In genomic region chr12:7645395-7646177, GRCh38 we compare ENCODE assay signal across 9 cellular contexts. TPM values are rescaled to one million over a fixed set of nuclear protein-coding genes. Genes with fewer than 3 reads are reported as not detected.
DNase-seq lines count a peak whose midpoint lies in the region; ATAC-seq, FAIRE-seq and TF ChIP-seq lines count a peak whose summit lies in the region.
"Had no signal": no experiment of that assay in that cellular context is flagged by ENCODE, and none has a peak within 500 bp of the region (broad histone marks: within the 10 kb centered on the region; RNA-seq: fewer than 3 reads in every experiment).

No MANE protein-coding gene starts in this region.

- H3F3A ChIP-seq in MM.1S (ENCODE audit: insufficient read depth, low read length) = no peaks in the 10 kb centered on the region

- no peak overlapping the region for H3K27ac Mint-ChIP-seq in Calu3 (ENCODE audit: unreplicated experiment)

- intact Hi-C loops in Calu3 (cut with micrococcal nuclease; ENCODE audit: unreplicated experiment) (no loop called here), ascending aorta (cut with DNase I) (no loop called here)

- H3K4me3 Mint-ChIP-seq in Calu3 (ENCODE audit: low read depth, unreplicated experiment) = no peak overlapping the region

- CTCF ChIA-PET in Calu3 (lab: Charles Lee) = no interaction called here

- no peak overlapping the region for H3K9ac ChIP-seq in MM.1S (ENCODE audit: low read length)

- no TSS peak for BruUV-seq in Calu3 (replicated peaks; lab: Mats Ljungman, UMichigan)

- H3K9me3 ChIP-seq in MM.1S (replicated peaks; ENCODE audit: insufficient read depth, low read length) (no peaks in the 10 kb centered on the region), ascending aorta (no peaks in the 10 kb centered on the region), thoracic aorta (no peaks in the 10 kb centered on the region)

- H4K20me1 ChIP-seq in MM.1S (ENCODE audit: insufficient read depth, low read length) = no peaks in the 10 kb centered on the region

- no peaks in the 10 kb centered on the region for H3K36me3 ChIP-seq in MM.1S (replicated peaks; ENCODE audit: insufficient read depth, low read length)
- H3K36me3 ChIP-seq in ascending aorta = no peaks in the 10 kb centered on the region
- no peaks in the 10 kb centered on the region for H3K36me3 ChIP-seq in thoracic aorta

- no peaks in the 10 kb centered on the region for H3K79me2 ChIP-seq in MM.1S (ENCODE audit: low read length)

- no peak overlapping the region for H3K27ac ChIP-seq in MM.1S (ENCODE audit: low read length)
- H3K27ac ChIP-seq in ascending aorta = no peak overlapping the region
- H3K27ac ChIP-seq in thoracic aorta = no peak overlapping the region

- TF ChIP-seq CTCF in Calu3 (IDR thresholded peaks at IDR 0.05; ENCODE audit: unreplicated experiment) (peak; percentile 67), MM.1S (IDR thresholded peaks at IDR 0.05; ENCODE audit: low read length) (peak; percentile 88), ascending aorta (IDR thresholded peaks at IDR 0.05) (peak; percentile 57 to 85 (median 81)), thoracic aorta (IDR thresholded peaks at IDR 0.05) (peak; percentile 83)

- no peak overlapping the region for H3K4me3 ChIP-seq in MM.1S (ENCODE audit: low read length)
- H3K4me3 ChIP-seq in ascending aorta = no peak overlapping the region
- H3K4me3 ChIP-seq in thoracic aorta = no peak overlapping the region

- peaks cover 16% of the 10 kb centered on the region for H3K4me1 Mint-ChIP-seq in Calu3 (ENCODE audit: low read depth, unreplicated experiment)

- no peak overlapping the region for H3K4me2 ChIP-seq in MM.1S (ENCODE audit: low read depth, low read length)

- no peaks in the 10 kb centered on the region for H3K36me3 Mint-ChIP-seq in Calu3 (ENCODE audit: insufficient read depth, unreplicated experiment)
- H3K36me3 Mint-ChIP-seq: IgD-negative memory B cell had no signal

- DNase-seq in 8988T (peak; percentile 22), Calu3 (no peak), MM.1S (peak; percentile 37), ascending aorta (ENCODE audit: low spot score in 2 of 2) (no peak), thoracic aorta (ENCODE audit: low spot score) (no peak)

- H3K27me3 ChIP-seq in MM.1S (replicated peaks; ENCODE audit: insufficient read depth, low read length) = no peaks in the 10 kb centered on the region
- no peaks in the 10 kb centered on the region for H3K27me3 ChIP-seq in ascending aorta
- H3K27me3 ChIP-seq in thoracic aorta (replicated peaks; ENCODE audit: insufficient read depth) = no peaks in the 10 kb centered on the region

- FAIRE-seq in islet of Langerhans (lab: Jason Lieb, UNC) = peak; percentile 91

- no peak for ATAC-seq in thoracic aorta (ENCODE audit: insufficient number of reproducible peaks, low FRiP score, low read depth)
- no peak for ATAC-seq in GM21786 (IDR thresholded peaks at IDR 0.05; ENCODE audit: unreplicated experiment)
- no peak for ATAC-seq in HG03378 (IDR thresholded peaks at IDR 0.05; ENCODE audit: unreplicated experiment)

- H2AFZ ChIP-seq in MM.1S (ENCODE audit: low read length) = no peak overlapping the region

- H3K4me1 ChIP-seq in MM.1S (ENCODE audit: low read length) (peaks cover 8% of the 10 kb centered on the region; the same call in 1 of the 2 replicates), ascending aorta (no peaks in the 10 kb centered on the region), thoracic aorta (ENCODE audit: control insufficient read depth in 1 of 2, low read depth in 2 of 2) (no peaks in the 10 kb centered on the region)

- no peaks in the 10 kb centered on the region for H3K9me2 ChIP-seq in MM.1S (replicated peaks; ENCODE audit: insufficient read depth, low read length)

- peaks cover 8% of the 10 kb centered on the region for H3K27me3 Mint-ChIP-seq in Calu3 (ENCODE audit: unreplicated experiment)

- H3K9me3 Mint-ChIP-seq in Calu3 (ENCODE audit: low read depth, unreplicated experiment) = no peaks in the 10 kb centered on the region
- H3K9me3 Mint-ChIP-seq: IgD-negative memory B cell had no signal

RNA-seq across cellular contexts. Expression of gene APOBEC1, which starts 20.1 kb away (rescaled TPM):
- 0.47 TPM in 1 of 2 replicates, not detected in the other for total RNA-seq in Calu3 (2022)
- total RNA-seq in ascending aorta = not detected
- not detected for total RNA-seq in thoracic aorta

RNA-seq across cellular contexts. Expression of gene GDF3, which starts 50.0 kb away (rescaled TPM):
- total RNA-seq in Calu3 (2022) = not detected in 2 replicates
- not detected for total RNA-seq in ascending aorta
- not detected for total RNA-seq in thoracic aorta

Comparison
In these comparisons a context has a peak if more than half of its experiments do, and no peak if none do; other contexts are left out.
1. DNase-seq: peak in 8988T (single experiment) and MM.1S (single experiment); none in Calu3 (single experiment), ascending aorta (0 of 2) and thoracic aorta (single experiment).
2. Peak in every context shown above with its lines, with median percentiles within 50 percentile points of each other: CTCF ChIP-seq.